Comparison of ENCODE assay signal across 13 cellular contexts in the genomic region with DNA sequence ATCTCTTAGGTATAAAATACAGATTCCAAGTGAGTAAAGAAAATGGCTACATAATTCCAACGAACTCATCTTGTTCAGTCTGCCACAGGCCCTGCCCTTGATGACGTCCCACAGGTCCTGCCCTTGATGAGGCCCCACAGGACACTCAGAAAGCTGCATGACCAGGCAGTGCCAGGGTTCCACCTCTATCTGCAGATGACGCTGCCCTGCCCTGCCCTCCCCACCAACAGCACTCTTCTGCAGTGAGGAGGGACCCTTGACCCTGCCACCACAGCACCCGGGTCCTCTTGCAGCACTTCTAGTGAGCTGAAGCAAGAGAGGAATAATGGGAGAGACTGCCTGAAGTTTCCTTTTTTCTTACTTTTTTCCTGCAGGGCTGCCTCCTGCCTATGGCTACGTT.
A peak's percentile ranks its signal among the peaks of the same experiment; 100 is the strongest.
DNase-seq lines count a peak whose midpoint lies in the region; ATAC-seq, FAIRE-seq and TF ChIP-seq lines count a peak whose summit lies in the region.
"Had no signal": no experiment of that assay in that cellular context is flagged by ENCODE, and none has a peak within 500 bp of the region (broad histone marks: within the 10 kb centered on the region; RNA-seq: fewer than 3 reads in every experiment).

No MANE protein-coding gene starts in this region.

- peaks cover 14% of the 10 kb centered on the region for H3K36me3 Mint-ChIP-seq in glutamatergic neuron (ENCODE audit: unreplicated experiment)

- H3K4me3 ChIP-seq in mammary epithelial cell (replicated peaks in 1 of 3; ENCODE audit: insufficient read depth in 1 of 3, low read depth in 2 of 3, low read length in 3 of 3) (no peak overlapping the region), breast epithelium (no peak overlapping the region), keratinocyte (ENCODE audit: control insufficient read depth in 2 of 3, extremely low read depth in 1 of 3, insufficient read depth in 2 of 3, low read depth in 1 of 3, low read length in 3 of 3) (no peak overlapping the region)
- H3K4me3 ChIP-seq: neural progenitor cell had no signal

- dilution Hi-C loops in mammary epithelial cell (cut with HindIII; ENCODE audit: low sequenced_read_pairs) (no loop called here), keratinocyte (cut with MboI; ENCODE audit: extremely low pct_ligation_motif_present, low sequenced_read_pairs) (no loop called here)

- BruUV-seq in mammary epithelial cell (replicated peaks; lab: Mats Ljungman, UMichigan): no TSS peak

- H3K36me3 ChIP-seq in mammary epithelial cell (ENCODE audit: insufficient read depth, low read length): peaks cover 2% of the 10 kb centered on the region
- no peaks in the 10 kb centered on the region for H3K36me3 ChIP-seq in breast epithelium
- peaks cover 3 to 10% of the 10 kb centered on the region in 2 experiments for H3K36me3 ChIP-seq in keratinocyte (ENCODE audit: control insufficient read depth in 2 of 2, extremely low read depth in 1 of 2, insufficient read depth in 2 of 2, low read length in 2 of 2)
- H3K36me3 ChIP-seq: neural progenitor cell had no signal

- H3K9ac ChIP-seq in mammary epithelial cell (ENCODE audit: insufficient read depth, low read length) (no peak overlapping the region), keratinocyte (ENCODE audit: control insufficient read depth, extremely low read depth, insufficient read depth, low read length) (no peak overlapping the region)
- H3K9ac ChIP-seq: neural progenitor cell had no signal

- H3K4me1 Mint-ChIP-seq in glutamatergic neuron (ENCODE audit: low read depth, unreplicated experiment): peaks cover 1% of the 10 kb centered on the region

- no peak for FAIRE-seq in keratinocyte (lab: Jason Lieb, UNC)

- in situ Hi-C loops in mammary epithelial cell (cut with MboI; ENCODE audit: low sequenced_read_pairs in 2 of 2): no loop called here

- H3K27ac Mint-ChIP-seq in glutamatergic neuron (ENCODE audit: unreplicated experiment): no peak overlapping the region
- H3K27ac Mint-ChIP-seq: activated CD4-positive, alpha-beta T cell treated with anti-CD3 and anti-CD28 coated beads for 36 hours; activated T-cell treated with anti-CD3 and anti-CD28 coated beads, Interleukin-2, amount 50 U/mL, for 72 hours; neural progenitor cell had no signal

- peak overlapping the region; percentile 81 for H3K27ac ChIP-seq in mammary epithelial cell (ENCODE audit: insufficient read depth, low read depth, low read length)
- peak overlapping the region in 1 of 2 donors; percentile 55 for H3K27ac ChIP-seq in breast epithelium
- peak overlapping the region; percentile 70 for H3K27ac ChIP-seq in keratinocyte (ENCODE audit: control insufficient read depth, insufficient read depth, low read length)
- H3K27ac ChIP-seq: neural progenitor cell had no signal

- no peaks in the 10 kb centered on the region for H3K9me3 ChIP-seq in mammary epithelial cell (replicated peaks; ENCODE audit: insufficient read depth, low read length)
- no peaks in the 10 kb centered on the region for H3K9me3 ChIP-seq in breast epithelium
- H3K9me3 ChIP-seq in keratinocyte (ENCODE audit: control insufficient read depth, low read depth, low read length): no peaks in the 10 kb centered on the region

- no peak for TF ChIP-seq POLR2A in breast epithelium (IDR thresholded peaks at IDR 0.05)

- CTCF ChIA-PET in mammary epithelial cell (lab: Charles Lee; ENCODE audit: low non-redundant PET): interaction anchor here (0.7 kb wide), 1 partner anchor 62 kb away, joined by 4 read pairs; no protein-coding TSS in a partner anchor

- H3K79me2 ChIP-seq in mammary epithelial cell (ENCODE audit: insufficient read depth, low read length) (no peaks in the 10 kb centered on the region), keratinocyte (ENCODE audit: control insufficient read depth, insufficient read depth, low read length) (no peaks in the 10 kb centered on the region)

- no peak for TF ChIP-seq CTCF in mammary epithelial cell (conservative IDR thresholded peaks at IDR 0.05 in 1 of 2, IDR thresholded peaks at IDR 0.05 in 1 of 2; ENCODE audit: extremely low read depth in 1 of 2, insufficient read depth in 1 of 2, low read depth in 1 of 2, low read length in 2 of 2)
- no peak for TF ChIP-seq CTCF in breast epithelium (IDR thresholded peaks at IDR 0.05)
- TF ChIP-seq CTCF in keratinocyte (optimal IDR thresholded peaks at IDR 0.05 in 1 of 3, IDR thresholded peaks at IDR 0.05 in 1 of 3, conservative IDR thresholded peaks at IDR 0.05 in 1 of 3; ENCODE audit: extremely low read depth in 1 of 3, insufficient read depth in 2 of 3, low read length in 3 of 3): no peak
- TF ChIP-seq CTCF in glutamatergic neuron (IDR thresholded peaks at IDR 0.05; ENCODE audit: partially characterized antibody, unreplicated experiment): no peak

- H3K27me3 ChIP-seq in mammary epithelial cell (ENCODE audit: insufficient read depth, low read length) (no peaks in the 10 kb centered on the region), breast epithelium (no peaks in the 10 kb centered on the region), keratinocyte (ENCODE audit: control insufficient read depth, extremely low read depth, insufficient read depth, low read length) (no peaks in the 10 kb centered on the region)
- H3K27me3 ChIP-seq: neural progenitor cell had no signal

- H3K4me2 ChIP-seq in mammary epithelial cell (ENCODE audit: insufficient read depth, low read depth, low read length): no peak overlapping the region
- no peak overlapping the region for H3K4me2 ChIP-seq in keratinocyte (ENCODE audit: control insufficient read depth, extremely low read depth, insufficient read depth, low read depth, low read length)
- H3K4me2 ChIP-seq: neural progenitor cell had no signal

- WGBS in mammary epithelial cell (ENCODE audit: low coverage, missing lambda C conversion rate): 55% methylated on average over 5 of the region's 5 CpGs

- H2AFZ ChIP-seq in mammary epithelial cell (ENCODE audit: low read depth, low read length): no peak overlapping the region
- no peak overlapping the region for H2AFZ ChIP-seq in keratinocyte (ENCODE audit: control insufficient read depth, low read length)
- H2AFZ ChIP-seq: neural progenitor cell had no signal

- intact Hi-C loops in mammary epithelial cell (cut with micrococcal nuclease): no loop called here
- intact Hi-C loops in breast epithelium (cut with DNase I; ENCODE audit: low total_unique reads): no loop called here

- ATAC-seq in HG02970 (IDR thresholded peaks at IDR 0.05; ENCODE audit: low FRiP score, unreplicated experiment): no peak
- no peak for ATAC-seq in GM21367 (IDR thresholded peaks at IDR 0.05; ENCODE audit: unreplicated experiment)
- ATAC-seq: activated T-cell treated with anti-CD3 and anti-CD28 coated beads, Interleukin-2, amount 50 U/mL, for 72 hours had no signal

- DNase-seq in mammary epithelial cell (no peak), breast epithelium (ENCODE audit: low spot score in 2 of 2) (no peak), brain pericyte (ENCODE audit: low read depth, low spot score) (peak; percentile 21), keratinocyte (ENCODE audit: low read depth, low spot score) (no peak), NCI-H1436 (lab: John Stamatoyannopoulos, UW) (no peak), glutamatergic neuron (no peak)
- DNase-seq: activated CD4-positive, alpha-beta T cell treated with anti-CD3 and anti-CD28 coated beads for 36 hours; activated T-cell treated with anti-CD3 and anti-CD28 coated beads, Interleukin-2, amount 50 U/mL, for 72 hours; effector CD8-positive, alpha-beta T cell; NCI-H2107 had no signal

- H3K9me3 Mint-ChIP-seq in glutamatergic neuron (ENCODE audit: unreplicated experiment): peaks cover 15% of the 10 kb centered on the region
- H3K9me3 Mint-ChIP-seq: activated T-cell treated with anti-CD3 and anti-CD28 coated beads, Interleukin-2, amount 50 U/mL, for 72 hours had no signal

- no peaks in the 10 kb centered on the region for H3K9me1 ChIP-seq in keratinocyte (ENCODE audit: control insufficient read depth, extremely low read depth, insufficient read depth, low read length)

- H3K4me1 ChIP-seq in mammary epithelial cell (ENCODE audit: insufficient read depth, low read length) (peaks cover 18% of the 10 kb centered on the region), breast epithelium (peaks cover 0 to 6% of the 10 kb centered on the region in 2 donors), keratinocyte (ENCODE audit: control insufficient read depth, extremely low read depth, insufficient read depth, low read length) (peaks cover 12% of the 10 kb centered on the region)
- H3K4me1 ChIP-seq: neural progenitor cell had no signal

- no peak overlapping the region for H3K4me3 Mint-ChIP-seq in glutamatergic neuron (ENCODE audit: unreplicated experiment)
- H3K4me3 Mint-ChIP-seq: activated CD4-positive, alpha-beta T cell treated with anti-CD3 and anti-CD28 coated beads for 36 hours; activated T-cell treated with anti-CD3 and anti-CD28 coated beads, Interleukin-2, amount 50 U/mL, for 72 hours; neural progenitor cell had no signal

- no peaks in the 10 kb centered on the region for H4K20me1 ChIP-seq in mammary epithelial cell (ENCODE audit: insufficient read depth, low read length)
- no peaks in the 10 kb centered on the region for H4K20me1 ChIP-seq in keratinocyte (ENCODE audit: control insufficient read depth, extremely low read depth, insufficient read depth, low read length)

- peaks cover 11% of the 10 kb centered on the region for H3K27me3 Mint-ChIP-seq in glutamatergic neuron (ENCODE audit: unreplicated experiment)
- H3K27me3 Mint-ChIP-seq: activated CD4-positive, alpha-beta T cell treated with anti-CD3 and anti-CD28 coated beads for 36 hours had no signal
